In the genomic region with DNA sequence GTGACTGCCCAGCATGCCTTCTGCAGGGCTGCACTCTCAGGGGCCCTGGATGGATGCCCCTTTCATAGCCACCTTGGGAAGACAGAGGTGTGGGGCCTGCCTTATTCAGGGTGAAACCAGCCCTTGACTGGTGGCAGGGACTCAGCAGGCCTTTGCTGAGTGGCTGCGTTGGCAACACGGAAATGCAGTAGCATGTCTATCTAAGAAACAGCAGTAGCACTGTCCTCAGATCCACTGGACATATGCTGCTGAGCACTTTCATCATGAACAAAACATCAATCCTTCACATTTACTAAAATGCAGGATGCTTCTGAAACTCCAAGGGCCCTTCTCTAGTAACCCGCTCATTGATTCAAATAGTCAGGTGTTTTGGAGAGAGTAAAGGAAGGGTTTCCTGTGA, we compare ENCODE assay signal across 1 cellular context.
TF ChIP-seq lines count a peak whose summit lies in the region.

No MANE protein-coding gene starts in this region.

TF ChIP-seq in H1, 55 proteins besides CTCF, POLR2A, EP300 and RAD21:
- TF ChIP-seq EGR1 (IDR thresholded peaks at IDR 0.05; ENCODE audit: borderline replicate concordance, low read depth, low read length) (no peak), RNF2 (IDR thresholded peaks at IDR 0.05; ENCODE audit: borderline replicate concordance, low read depth, low read length, missing control alignments, poor library complexity, severe bottlenecking) (peak; percentile 36)
TF ChIP-seq in H1: peak in this region for 1.
